In genomic region chr1:2556277-2557145, GRCh38 we compare ENCODE assay signal across 8 cellular contexts. TPM values are rescaled to one million over a fixed set of nuclear protein-coding genes. Genes with fewer than 3 reads are reported as not detected.
DNase-seq lines count a peak whose midpoint lies in the region; ATAC-seq, FAIRE-seq and TF ChIP-seq lines count a peak whose summit lies in the region.

TNFRSF14 (plus strand) TSS chr1:2556371; CDS start chr1:2556665, 294 bp downstream.

- FAIRE-seq in keratinocyte (lab: Jason Lieb, UNC) = peak; percentile 52

- H2AFZ ChIP-seq in keratinocyte (ENCODE audit: control insufficient read depth, low read length) = peak within 1 kb of the TSS; percentile 92

- H3K4me3 ChIP-seq in astrocyte of the cerebellum (ENCODE audit: low read depth, low read length) (peak within 1 kb of the TSS; percentile 35), keratinocyte (ENCODE audit: control insufficient read depth in 2 of 3, extremely low read depth in 1 of 3, insufficient read depth in 2 of 3, low read depth in 1 of 3, low read length in 3 of 3) (peak within 1 kb of the TSS; percentile 30 to 75 (median 74))

- in situ Hi-C loops in astrocyte of the cerebellum (cut with HindIII; ENCODE audit: low sequenced_read_pairs) = no loop called here

- peaks cover 11% of the 10 kb centered on the region for H3K4me1 ChIP-seq in keratinocyte (ENCODE audit: control insufficient read depth, extremely low read depth, insufficient read depth, low read length)

- dilution Hi-C loops in keratinocyte (cut with MboI; ENCODE audit: extremely low pct_ligation_motif_present, low sequenced_read_pairs) = no loop called here

- peak; percentile 26 for ATAC-seq in HG03139 (IDR thresholded peaks at IDR 0.05; ENCODE audit: unreplicated experiment)

- no peaks in the 10 kb centered on the region for H4K20me1 ChIP-seq in keratinocyte (ENCODE audit: control insufficient read depth, extremely low read depth, insufficient read depth, low read length)

- no peaks in the 10 kb centered on the region for H3K9me3 ChIP-seq in keratinocyte (ENCODE audit: control insufficient read depth, low read depth, low read length)

- H3K27ac ChIP-seq in keratinocyte (ENCODE audit: control insufficient read depth, insufficient read depth, low read length) = peak within 1 kb of the TSS; percentile 36

- no peaks in the 10 kb centered on the region for H3K9me1 ChIP-seq in keratinocyte (ENCODE audit: control insufficient read depth, extremely low read depth, insufficient read depth, low read length)

- peak within 1 kb of the TSS; percentile 74 for H3K9ac ChIP-seq in keratinocyte (ENCODE audit: control insufficient read depth, extremely low read depth, insufficient read depth, low read length)

- no peaks in the 10 kb centered on the region for H3K79me2 ChIP-seq in keratinocyte (ENCODE audit: control insufficient read depth, insufficient read depth, low read length)

- peak within 1 kb of the TSS; percentile 93 for H3K4me2 ChIP-seq in keratinocyte (ENCODE audit: control insufficient read depth, extremely low read depth, insufficient read depth, low read depth, low read length)

- H3K27me3 ChIP-seq in keratinocyte (ENCODE audit: control insufficient read depth, extremely low read depth, insufficient read depth, low read length) = no peaks in the 10 kb centered on the region

- DNase-seq in NCI-H2171 treated with DMSO at 0.1 percent for 48 hours (lab: John Stamatoyannopoulos, UW) = peak; percentile 22
- DNase-seq in NCI-H2171 (lab: John Stamatoyannopoulos, UW) = no peak
- peak; percentile 54 to 84 (median 64) for DNase-seq in T-helper 1 cell
- no peak for DNase-seq in astrocyte of the cerebellum (ENCODE audit: low read depth)
- no peak for DNase-seq in keratinocyte (ENCODE audit: low read depth, low spot score)
- DNase-seq in stimulated activated CD4-positive, alpha-beta T cell treated with anti-CD3 and anti-CD28 coated beads, Interleukin-4, amount 100 ng/mL, for 1 hour = peak; percentile 75
- DNase-seq in midbrain (lab: John Stamatoyannopoulos, UW) = no peak

- H3K36me3 ChIP-seq in keratinocyte (ENCODE audit: control insufficient read depth in 2 of 2, extremely low read depth in 1 of 2, insufficient read depth in 2 of 2, low read length in 2 of 2) = no peaks in the 10 kb centered on the region

- no peak for TF ChIP-seq CTCF in astrocyte of the cerebellum (IDR thresholded peaks at IDR 0.05; ENCODE audit: low read depth, low read length, missing control alignments)
- no peak for TF ChIP-seq CTCF in keratinocyte (optimal IDR thresholded peaks at IDR 0.05 in 1 of 3, IDR thresholded peaks at IDR 0.05 in 1 of 3, conservative IDR thresholded peaks at IDR 0.05 in 1 of 3; ENCODE audit: extremely low read depth in 1 of 3, insufficient read depth in 2 of 3, low read length in 3 of 3)

RNA-seq across cellular contexts. Expression of gene TNFRSF14, which starts in this region (rescaled TPM):
- polyA plus RNA-seq in keratinocyte = 5.2 to 10.9 TPM (median 7.5 TPM) in 3 replicates
- polyA plus RNA-seq in keratinocyte (2011; ENCODE audit: low read depth) = 1.9 TPM
- polyA plus RNA-seq in keratinocyte (2011; cell fraction: cytosol; rRNA removed) = 3.4 and 9.2 TPM in 2 replicates
- 29.2 and 48.7 TPM in 2 replicates for polyA plus RNA-seq in keratinocyte (2011; cell fraction: nucleus; rRNA removed)
- 6.7 and 8.1 TPM in 2 replicates for polyA plus RNA-seq in keratinocyte (2012; ENCODE audit: low replicate concordance)
- polyA minus RNA-seq in keratinocyte = 3.9 to 11.4 TPM (median 6.5 TPM) in 3 replicates
- polyA minus RNA-seq in keratinocyte (2011; cell fraction: cytosol; rRNA and poly(A)+ RNA removed) = 8.6 TPM
- 5.9 and 7.4 TPM in 2 replicates for polyA minus RNA-seq in keratinocyte (2011; cell fraction: nucleus; rRNA and poly(A)+ RNA removed)

Comparison
In these comparisons a context has a peak if more than half of its experiments do, and no peak if none do; other contexts are left out.
1. DNase-seq: peak in NCI-H2171 treated with DMSO at 0.1 percent for 48 hours (single experiment), T-helper 1 cell (5 of 5) and stimulated activated CD4-positive, alpha-beta T cell treated with anti-CD3 and anti-CD28 coated beads, Interleukin-4, amount 100 ng/mL, for 1 hour (single experiment); none in NCI-H2171 (single experiment), astrocyte of the cerebellum (single experiment), keratinocyte (single experiment) and midbrain (single experiment).